1 cellular context compared by ENCODE assay signal in the genomic region with DNA sequence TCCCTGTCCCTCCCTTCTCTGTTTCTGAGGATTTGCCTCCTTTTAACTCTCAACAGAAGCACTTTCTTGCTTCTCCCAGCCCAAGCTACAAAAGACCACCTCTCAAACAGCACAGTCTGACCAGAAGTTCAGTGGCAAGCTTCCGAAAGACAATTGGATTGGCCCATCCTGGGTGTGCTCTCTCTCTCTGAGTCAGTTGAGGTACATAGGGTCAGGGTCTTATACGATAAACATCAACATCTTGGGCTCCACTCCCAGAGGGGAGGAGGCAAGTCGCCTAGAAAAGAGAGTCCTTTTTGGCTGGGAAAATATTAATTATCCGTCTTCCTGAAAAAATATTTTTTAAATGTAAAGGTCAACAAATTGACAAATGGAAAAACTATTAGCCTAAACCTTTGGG.
TF ChIP-seq lines count a peak whose summit lies in the region.

No MANE protein-coding gene starts in this region.

TF ChIP-seq in IMR-90, 13 proteins besides CTCF, POLR2A, EP300 and RAD21 (continued from another document):
- no peak for TF ChIP-seq SMC3 (IDR thresholded peaks at IDR 0.05; ENCODE audit: low read depth, low read length)
- TF ChIP-seq CHD1 (IDR thresholded peaks at IDR 0.05; ENCODE audit: low read depth, low read length): no peak
- no peak for TF ChIP-seq FOS (IDR thresholded peaks at IDR 0.05; ENCODE audit: low read depth, low read length)
- no peak for TF ChIP-seq MXI1 (IDR thresholded peaks at IDR 0.05; ENCODE audit: borderline replicate concordance, low read depth, low read length)
- TF ChIP-seq, protein P1, sequence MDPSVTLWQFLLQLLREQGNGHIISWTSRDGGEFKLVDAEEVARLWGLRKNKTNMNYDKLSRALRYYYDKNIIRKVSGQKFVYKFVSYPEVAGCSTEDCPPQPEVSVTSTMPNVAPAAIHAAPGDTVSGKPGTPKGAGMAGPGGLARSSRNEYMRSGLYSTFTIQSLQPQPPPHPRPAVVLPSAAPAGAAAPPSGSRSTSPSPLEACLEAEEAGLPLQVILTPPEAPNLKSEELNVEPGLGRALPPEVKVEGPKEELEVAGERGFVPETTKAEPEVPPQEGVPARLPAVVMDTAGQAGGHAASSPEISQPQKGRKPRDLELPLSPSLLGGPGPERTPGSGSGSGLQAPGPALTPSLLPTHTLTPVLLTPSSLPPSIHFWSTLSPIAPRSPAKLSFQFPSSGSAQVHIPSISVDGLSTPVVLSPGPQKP (IDR thresholded peaks at IDR 0.05; ENCODE audit: borderline replicate concordance, low read depth, low read length): no peak
